ENCODE assay signal across 8 cellular contexts in genomic region chr1:247390116-247390791, GRCh38. TPM values are rescaled to one million over a fixed set of nuclear protein-coding genes. Genes with fewer than 3 reads are reported as not detected.
DNase-seq lines count a peak whose midpoint lies in the region; ATAC-seq and TF ChIP-seq lines count a peak whose summit lies in the region.

No MANE protein-coding gene starts in this region.

- 5 to 7% methylated on average over 13 of the region's 13 CpGs for WGBS in tibial nerve, 2 donors

- TF ChIP-seq CTCF in GM12872 (IDR thresholded peaks at IDR 0.05; ENCODE audit: insufficient read depth, low read depth, low read length): peak; percentile 89
- TF ChIP-seq CTCF in tibial nerve (IDR thresholded peaks at IDR 0.05): peak; percentile 82 to 91 (median 89)

- peak; percentile 95 for DNase-seq in NAMALWA (ENCODE audit: low spot score)
- DNase-seq in SK-MEL-5 (ENCODE audit: low read depth, low spot score): peak; percentile 79
- peak; percentile 38 to 69 (median 64) for DNase-seq in activated naive CD4-positive, alpha-beta T cell (lab: John Stamatoyannopoulos, UW)
- peak; percentile 74 for DNase-seq in glomerular visceral epithelial cell (ENCODE audit: extremely low spot score)
- DNase-seq in pons (ENCODE audit: low spot score): peak; percentile 91
- DNase-seq in tibial nerve (ENCODE audit: low spot score in 2 of 2): peak; percentile 60 to 87

- peak; percentile 99 for ATAC-seq in HG02588 (IDR thresholded peaks at IDR 0.05; ENCODE audit: unreplicated experiment)

- peaks cover 0 to 34% (median 4%) of the 10 kb centered on the region in 4 donors for H3K4me1 ChIP-seq in tibial nerve

- H3K27me3 ChIP-seq in tibial nerve: no peaks in the 10 kb centered on the region

- no peak for TF ChIP-seq POLR2A in tibial nerve (IDR thresholded peaks at IDR 0.05)

- peak in 1 of 2 donors; percentile 50 for TF ChIP-seq EP300 in tibial nerve (IDR thresholded peaks at IDR 0.05)

- in situ Hi-C loops in SK-MEL-5 (cut with HindIII; ENCODE audit: low pct_unique_long_range_greater_than_20kb, low sequenced_read_pairs): no loop called here

- H3K9me3 ChIP-seq in tibial nerve: no peaks in the 10 kb centered on the region

- no peaks in the 10 kb centered on the region for H3K36me3 ChIP-seq in tibial nerve

- peak overlapping the region in 3 of 4 donors; percentile 20 to 67 (median 22) for H3K27ac ChIP-seq in tibial nerve

- peak overlapping the region in 2 of 4 donors; percentile 24 to 33 for H3K4me3 ChIP-seq in tibial nerve

RNA-seq across cellular contexts. Expression of gene NLRP3, which starts 25.7 kb away (rescaled TPM):
- 0.16 TPM in 1 of 2 replicates, not detected in the other for total RNA-seq in SK-MEL-5 (2014; rRNA removed; shearing (Covaris generic))
- 0.41 and 0.74 TPM in 2 replicates for polyA plus RNA-seq in SK-MEL-5 (2015; cell fraction: cytosol; rRNA removed)
- polyA plus RNA-seq in SK-MEL-5 (2015; cell fraction: nucleus; rRNA removed): 1.0 TPM in 1 of 2 replicates, not detected in the other
- 1 to 10 TPM; 1.3 to 4.9 (median 3.1) TPM for total RNA-seq in tibial nerve

RNA-seq across cellular contexts. Expression of gene ZNF496, which starts 58.6 kb away (rescaled TPM):
- 7.9 and 9.3 TPM in 2 replicates for total RNA-seq in SK-MEL-5 (2014; rRNA removed; shearing (Covaris generic))
- 17.5 and 18.8 TPM in 2 replicates for polyA plus RNA-seq in SK-MEL-5 (2015; cell fraction: cytosol; rRNA removed)
- polyA plus RNA-seq in SK-MEL-5 (2015; cell fraction: nucleus; rRNA removed): 17.0 and 17.8 TPM in 2 replicates
- total RNA-seq in tibial nerve: 10 to 100 TPM; 37.5 to 60.6 (median 51.6) TPM
